ENCODE assay signal across 9 cellular contexts in the genomic region with DNA sequence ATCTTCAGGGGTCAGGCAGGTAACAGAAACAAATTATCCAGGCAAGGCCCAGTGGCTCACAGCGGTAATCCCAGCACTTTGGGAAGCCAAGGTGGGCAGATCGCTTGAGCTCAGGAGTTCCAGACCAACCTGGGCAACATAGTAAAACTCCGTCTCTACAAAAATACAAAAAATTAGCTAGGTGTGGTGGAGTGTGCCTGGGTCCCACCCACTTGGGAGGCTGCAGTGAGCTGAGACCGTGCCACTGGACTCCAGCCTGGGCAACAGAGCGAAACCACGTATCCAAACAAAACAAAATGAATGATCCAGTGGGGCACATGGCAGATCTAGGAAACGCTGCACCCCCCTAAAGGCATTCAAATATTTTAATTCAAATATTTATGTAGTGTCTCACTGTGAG. TPM values are rescaled to one million over a fixed set of nuclear protein-coding genes. Genes with fewer than 3 reads are reported as not detected.
DNase-seq lines count a peak whose midpoint lies in the region; ATAC-seq, FAIRE-seq and TF ChIP-seq lines count a peak whose summit lies in the region.
"Had no signal": no experiment of that assay in that cellular context is flagged by ENCODE, and none has a peak within 500 bp of the region (broad histone marks: within the 10 kb centered on the region; RNA-seq: fewer than 3 reads in every experiment).

No MANE protein-coding gene starts in this region.

- no peak overlapping the region for H3K4me3 Mint-ChIP-seq in activated T-helper 2 cell treated with anti-CD3 and anti-CD28 coated beads, Interferon-gamma antibody, Interleukin-2, Interleukin-4, amounts not matched to agents 10 μg/mL and 5 μg/mL and 100 μg/mL, durations not matched to agents 14 hours and 24 hours and 36 hours (ENCODE audit: low read depth)
- H3K4me3 Mint-ChIP-seq in stimulated activated memory B cell treated with anti-CD40 and anti-IgM and Interleukin-4, amounts not matched to agents 10 μg/mL and 1 μg/mL and 100 μg/mL, for 72 hours, result no peak overlapping the region

- H3K36me3 ChIP-seq in HUES48 (ENCODE audit: control insufficient read depth, insufficient read depth, low read length) (peaks cover 21% of the 10 kb centered on the region), kidney (ENCODE audit: control insufficient read depth in 1 of 2, insufficient read depth in 2 of 2, low read length in 2 of 2) (no peaks in the 10 kb centered on the region)

- no peak overlapping the region for H3K4me3 ChIP-seq in HUES48 (ENCODE audit: low read depth, low read length)
- peak overlapping the region in 1 of 2 donors; percentile 18 for H3K4me3 ChIP-seq in kidney (ENCODE audit: low read length in 2 of 2)

- H3K27me3 ChIP-seq in HUES48 (ENCODE audit: control insufficient read depth, insufficient read depth, low read length), result no peaks in the 10 kb centered on the region

- intact Hi-C loops in activated T-helper 2 cell treated with anti-CD3 and anti-CD28 coated beads, Interferon-gamma antibody, Interleukin-2, Interleukin-4, amounts not matched to agents 10 μg/mL and 5 μg/mL and 100 μg/mL, durations not matched to agents 14 hours and 24 hours and 36 hours (cut with micrococcal nuclease), result no loop called here
- intact Hi-C loops in kidney (cut with DNase I), result no loop called here

- DNase-seq in activated T-helper 2 cell treated with anti-CD3 and anti-CD28 coated beads, Interferon-gamma antibody, Interleukin-2, Interleukin-4, amounts not matched to agents 10 μg/mL and 5 μg/mL and 100 μg/mL, durations not matched to agents 14 hours and 24 hours and 36 hours (ENCODE audit: low spot score), result no peak
- DNase-seq in kidney (no peak), Ammon's horn (ENCODE audit: low spot score) (no peak), amygdala (lab: John Stamatoyannopoulos, UW) (no peak), NCI-H69 (lab: John Stamatoyannopoulos, UW) (no peak)
- no peak for DNase-seq in activated naive CD4-positive, alpha-beta T cell (lab: John Stamatoyannopoulos, UW)
- DNase-seq: T-helper 9 cell had no signal

- H3K9me3 ChIP-seq in HUES48 (ENCODE audit: control insufficient read depth, insufficient read depth, low read length) (no peaks in the 10 kb centered on the region), kidney (ENCODE audit: control insufficient read depth in 1 of 2, low read length in 2 of 2) (no peaks in the 10 kb centered on the region)

- FAIRE-seq in kidney (lab: Jason Lieb, UNC), result no peak

- H3K27ac ChIP-seq in HUES48 (ENCODE audit: low read depth, low read length), result peak overlapping the region; percentile 42
- peak overlapping the region; percentile 54 to 78 for H3K27ac ChIP-seq in kidney (ENCODE audit: low read depth in 2 of 2, low read length in 2 of 2)

- H3K9me3 Mint-ChIP-seq in activated T-helper 2 cell treated with anti-CD3 and anti-CD28 coated beads, Interferon-gamma antibody, Interleukin-2, Interleukin-4, amounts not matched to agents 10 μg/mL and 5 μg/mL and 100 μg/mL, durations not matched to agents 14 hours and 24 hours and 36 hours, result no peaks in the 10 kb centered on the region
- H3K9me3 Mint-ChIP-seq in stimulated activated memory B cell treated with anti-CD40 and anti-IgM and Interleukin-4, amounts not matched to agents 10 μg/mL and 1 μg/mL and 100 μg/mL, for 72 hours, result no peaks in the 10 kb centered on the region

- no peak for TF ChIP-seq CTCF in kidney (IDR thresholded peaks at IDR 0.05; ENCODE audit: borderline replicate concordance, extremely low read depth, insufficient read depth)

- peaks cover 60% of the 10 kb centered on the region for H3K4me1 Mint-ChIP-seq in activated T-helper 2 cell treated with anti-CD3 and anti-CD28 coated beads, Interferon-gamma antibody, Interleukin-2, Interleukin-4, amounts not matched to agents 10 μg/mL and 5 μg/mL and 100 μg/mL, durations not matched to agents 14 hours and 24 hours and 36 hours (ENCODE audit: low read depth)
- peaks cover 24% of the 10 kb centered on the region for H3K4me1 Mint-ChIP-seq in stimulated activated memory B cell treated with anti-CD40 and anti-IgM and Interleukin-4, amounts not matched to agents 10 μg/mL and 1 μg/mL and 100 μg/mL, for 72 hours

- H3K36me3 Mint-ChIP-seq in activated T-helper 2 cell treated with anti-CD3 and anti-CD28 coated beads, Interferon-gamma antibody, Interleukin-2, Interleukin-4, amounts not matched to agents 10 μg/mL and 5 μg/mL and 100 μg/mL, durations not matched to agents 14 hours and 24 hours and 36 hours (ENCODE audit: low read depth), result peaks cover 52% of the 10 kb centered on the region
- peaks cover 28% of the 10 kb centered on the region for H3K36me3 Mint-ChIP-seq in stimulated activated memory B cell treated with anti-CD40 and anti-IgM and Interleukin-4, amounts not matched to agents 10 μg/mL and 1 μg/mL and 100 μg/mL, for 72 hours

- peak overlapping the region; percentile 76 for H3K27ac Mint-ChIP-seq in activated T-helper 2 cell treated with anti-CD3 and anti-CD28 coated beads, Interferon-gamma antibody, Interleukin-2, Interleukin-4, amounts not matched to agents 10 μg/mL and 5 μg/mL and 100 μg/mL, durations not matched to agents 14 hours and 24 hours and 36 hours
- peak overlapping the region; percentile 79 for H3K27ac Mint-ChIP-seq in stimulated activated memory B cell treated with anti-CD40 and anti-IgM and Interleukin-4, amounts not matched to agents 10 μg/mL and 1 μg/mL and 100 μg/mL, for 72 hours

- no peak for ATAC-seq in stimulated activated memory B cell treated with anti-CD40 and anti-IgM and Interleukin-4, amounts not matched to agents 10 μg/mL and 1 μg/mL and 100 μg/mL, for 72 hours

- peaks cover 5% of the 10 kb centered on the region for H3K4me1 ChIP-seq in HUES48 (ENCODE audit: control insufficient read depth, insufficient read depth, low read length)
- peaks cover 20 to 33% of the 10 kb centered on the region in 2 donors for H3K4me1 ChIP-seq in kidney (ENCODE audit: control insufficient read depth in 1 of 2, insufficient read depth in 1 of 2, low read depth in 1 of 2, low read length in 2 of 2)

- H3K27me3 Mint-ChIP-seq in activated T-helper 2 cell treated with anti-CD3 and anti-CD28 coated beads, Interferon-gamma antibody, Interleukin-2, Interleukin-4, amounts not matched to agents 10 μg/mL and 5 μg/mL and 100 μg/mL, durations not matched to agents 14 hours and 24 hours and 36 hours (ENCODE audit: low read depth), result no peaks in the 10 kb centered on the region
- no peaks in the 10 kb centered on the region for H3K27me3 Mint-ChIP-seq in stimulated activated memory B cell treated with anti-CD40 and anti-IgM and Interleukin-4, amounts not matched to agents 10 μg/mL and 1 μg/mL and 100 μg/mL, for 72 hours

- H3K9ac ChIP-seq in HUES48 (ENCODE audit: low read depth, low read length) (no peak overlapping the region), kidney (ENCODE audit: low read length in 2 of 2) (peak overlapping the region in 1 of 2 donors; percentile 36)

RNA-seq across cellular contexts. Expression of a gene that starts 9.9 kb away (rescaled TPM):
- total RNA-seq in activated T-helper 2 cell treated with anti-CD3 and anti-CD28 coated beads, Interferon-gamma antibody, Interleukin-2, Interleukin-4, amounts not matched to agents 10 μg/mL and 5 μg/mL and 100 μg/mL, durations not matched to agents 14 hours and 24 hours and 36 hours, result 162 and 174 TPM in 2 replicates
- 198 TPM for total RNA-seq in kidney
- 85.3 TPM for polyA plus RNA-seq in kidney (ENCODE audit: insufficient read depth, low read depth, low replicate concordance)

RNA-seq across cellular contexts. Expression of a gene that starts 10.2 kb away (rescaled TPM):
- 7.9 and 9.2 TPM in 2 replicates for total RNA-seq in activated T-helper 2 cell treated with anti-CD3 and anti-CD28 coated beads, Interferon-gamma antibody, Interleukin-2, Interleukin-4, amounts not matched to agents 10 μg/mL and 5 μg/mL and 100 μg/mL, durations not matched to agents 14 hours and 24 hours and 36 hours
- 23.3 TPM for total RNA-seq in kidney
- polyA plus RNA-seq in kidney (ENCODE audit: insufficient read depth, low read depth, low replicate concordance), result 28.9 TPM

RNA-seq across cellular contexts. Expression of a gene that starts 32.6 kb away (rescaled TPM):
- 95.1 and 100 TPM in 2 replicates for total RNA-seq in activated T-helper 2 cell treated with anti-CD3 and anti-CD28 coated beads, Interferon-gamma antibody, Interleukin-2, Interleukin-4, amounts not matched to agents 10 μg/mL and 5 μg/mL and 100 μg/mL, durations not matched to agents 14 hours and 24 hours and 36 hours
- 111 TPM for total RNA-seq in kidney
- 189 TPM for polyA plus RNA-seq in kidney (ENCODE audit: insufficient read depth, low read depth, low replicate concordance)

RNA-seq across cellular contexts. Expression of a gene that starts 35.2 kb away (rescaled TPM):
- 0.18 TPM in 1 of 2 replicates, not detected in the other for total RNA-seq in activated T-helper 2 cell treated with anti-CD3 and anti-CD28 coated beads, Interferon-gamma antibody, Interleukin-2, Interleukin-4, amounts not matched to agents 10 μg/mL and 5 μg/mL and 100 μg/mL, durations not matched to agents 14 hours and 24 hours and 36 hours
- total RNA-seq in kidney, result not detected
- not detected for polyA plus RNA-seq in kidney (ENCODE audit: insufficient read depth, low read depth, low replicate concordance)

RNA-seq across cellular contexts. Expression of a gene that starts 42.0 kb away (rescaled TPM):
- 61.6 and 67.9 TPM in 2 replicates for total RNA-seq in activated T-helper 2 cell treated with anti-CD3 and anti-CD28 coated beads, Interferon-gamma antibody, Interleukin-2, Interleukin-4, amounts not matched to agents 10 μg/mL and 5 μg/mL and 100 μg/mL, durations not matched to agents 14 hours and 24 hours and 36 hours
- total RNA-seq in kidney, result 30.0 TPM
- 79.8 TPM for polyA plus RNA-seq in kidney (ENCODE audit: insufficient read depth, low read depth, low replicate concordance)
